ENCODE assay signal across 12 cellular contexts in the genomic region with DNA sequence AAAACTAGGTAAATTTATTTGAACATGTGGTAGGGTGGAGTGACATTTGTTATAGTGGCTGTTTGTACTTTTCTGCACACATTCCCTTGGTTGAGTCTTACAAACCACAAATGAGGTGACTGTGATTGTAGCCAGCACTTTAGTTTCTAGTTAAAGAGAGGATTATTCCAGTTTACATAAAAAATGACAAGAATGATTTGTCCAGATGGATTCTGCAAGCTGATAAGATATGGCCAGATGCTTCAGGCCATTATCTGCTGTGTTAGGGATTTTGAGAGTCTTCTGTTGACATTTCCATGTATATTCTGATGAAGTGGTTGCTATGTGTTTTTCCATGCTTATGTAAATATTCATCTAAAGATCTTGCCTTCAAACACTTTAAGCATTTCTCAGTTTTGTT. TPM values are rescaled to one million over a fixed set of nuclear protein-coding genes. Genes with fewer than 3 reads are reported as not detected.
DNase-seq lines count a peak whose midpoint lies in the region; ATAC-seq and TF ChIP-seq lines count a peak whose summit lies in the region.
"Had no signal": no experiment of that assay in that cellular context is flagged by ENCODE, and none has a peak within 500 bp of the region (broad histone marks: within the 10 kb centered on the region; RNA-seq: fewer than 3 reads in every experiment).

No MANE protein-coding gene starts in this region.

- no peak overlapping the region for H2AFZ ChIP-seq in IMR-90 (replicated peaks; ENCODE audit: low read length, poor library complexity)

- no peak overlapping the region for H2AK9ac ChIP-seq in IMR-90 (replicated peaks; ENCODE audit: low read depth, low read length, poor library complexity)

- no peaks in the 10 kb centered on the region for H4K20me1 ChIP-seq in IMR-90 (ENCODE audit: insufficient read depth, low read length)

- dilution Hi-C loops in IMR-90 (cut with HindIII; ENCODE audit: low sequenced_read_pairs, unreplicated experiment), result no loop called here

- no peaks in the 10 kb centered on the region for H3K36me3 Mint-ChIP-seq in nephron (ENCODE audit: low read depth)

- no peaks in the 10 kb centered on the region for H3K9me3 Mint-ChIP-seq in nephron
- H3K9me3 Mint-ChIP-seq: endodermal cell had no signal

- H3K4me1 ChIP-seq in IMR-90 (ENCODE audit: control insufficient read depth, insufficient read depth, low read length) (peaks cover 21% of the 10 kb centered on the region), adipocyte (ENCODE audit: control insufficient read depth, insufficient read depth, low read length) (no peaks in the 10 kb centered on the region), psoas muscle (no peaks in the 10 kb centered on the region)
- H3K4me1 ChIP-seq: suprapubic skin had no signal

- in situ Hi-C loops in IMR-90 (cut with MboI; ENCODE audit: low sequenced_read_pairs), result no loop called here

- no peak overlapping the region for H2AK5ac ChIP-seq in IMR-90 (ENCODE audit: low read depth, low read length)

- H3K9ac ChIP-seq in IMR-90 (ENCODE audit: low read depth, low read length) (no peak overlapping the region), adipocyte (ENCODE audit: low read length) (no peak overlapping the region)

- H4K91ac ChIP-seq in IMR-90 (ENCODE audit: insufficient read depth, low read depth, low read length), result no peak overlapping the region

- POLR2A ChIA-PET in IMR-90 (lab: Charles Lee; ENCODE audit: unreplicated experiment), result interaction anchor here (0.9 to 1.8 kb wide), 4 partner anchors 23 to 75 kb away, joined by 4 to 19 read pairs (median 8); a partner anchor contains a TSS

- H3K4me3 ChIP-seq in IMR-90 (ENCODE audit: insufficient read depth, low read depth, low read length), result no peak overlapping the region
- H3K4me3 ChIP-seq in adipocyte (ENCODE audit: low read length), result no peak overlapping the region
- H3K4me3 ChIP-seq in psoas muscle, result no peak overlapping the region
- H3K4me3 ChIP-seq: heart left ventricle, suprapubic skin had no signal

- DNase-seq in DMS153 (lab: John Stamatoyannopoulos, UW), result peak; percentile 87
- DNase-seq in IMR-90, result peak; percentile 94
- peak; percentile 50 for DNase-seq in adipocyte (ENCODE audit: low read depth)
- no peak for DNase-seq in psoas muscle
- DNase-seq in head of caudate nucleus, result no peak
- DNase-seq: activated gamma-delta T cell treated with Interleukin-2 at 50 U/mL for 16 hours, COR-L47, endodermal cell, heart left ventricle had no signal

- no peaks in the 10 kb centered on the region for H3K27me3 Mint-ChIP-seq in nephron (ENCODE audit: low read depth)

- H3K56ac ChIP-seq in IMR-90 (ENCODE audit: extremely low read depth, insufficient read depth, low read length), result no peak overlapping the region; the same call in 1 of the 2 replicates

- TF ChIP-seq RAD21 in IMR-90 (IDR thresholded peaks at IDR 0.05; ENCODE audit: low read length), result no peak

- H3K9me1 ChIP-seq in IMR-90 (ENCODE audit: insufficient read depth, low read length), result peaks cover 3% of the 10 kb centered on the region; the same call in 1 of the 2 replicates

- no peak overlapping the region for H2BK15ac ChIP-seq in IMR-90 (ENCODE audit: low read depth, low read length)

- intact Hi-C loops in IMR-90 (cut with micrococcal nuclease), result loop anchor here (1.0 to 2.0 kb wide), 2 partner anchors 31 to 75 kb away; a partner anchor contains a TSS
- intact Hi-C loops in psoas muscle (cut with DNase I), result no loop called here
- intact Hi-C loops in head of caudate nucleus (cut with DNase I), result no loop called here

- peak overlapping the region; percentile 100 for H2BK5ac ChIP-seq in IMR-90 (ENCODE audit: low read depth, low read length, poor library complexity, severe bottlenecking)

- peak overlapping the region; percentile 15; the same call in 1 of the 2 replicates for H2BK20ac ChIP-seq in IMR-90 (ENCODE audit: low read depth, low read length)

- peaks cover 0 to 12% of the 10 kb centered on the region in 2 experiments; a peak in 1 of 4 replicates for H3K79me1 ChIP-seq in IMR-90 (ENCODE audit: low read depth in 1 of 2, low read length in 2 of 2)

- H3K4me1 Mint-ChIP-seq in nephron, result peaks cover 36% of the 10 kb centered on the region

- peak overlapping the region; percentile 20; the same call in 1 of the 2 replicates for H3K4ac ChIP-seq in IMR-90 (ENCODE audit: low read depth, low read length)

- H2BK120ac ChIP-seq in IMR-90 (ENCODE audit: low read depth, low read length), result peak overlapping the region; percentile 30; the same call in 1 of the 2 replicates

- no peak for TF ChIP-seq POLR2A in IMR-90 (IDR thresholded peaks at IDR 0.05; ENCODE audit: low read depth, low read length)

- H3K23ac ChIP-seq in IMR-90 (ENCODE audit: low read depth, low read length), result no peak overlapping the region

- no peaks in the 10 kb centered on the region for H3K9me3 ChIP-seq in IMR-90 (ENCODE audit: control insufficient read depth, insufficient read depth, low read length)
- H3K9me3 ChIP-seq in adipocyte (ENCODE audit: control insufficient read depth, low read length), result no peaks in the 10 kb centered on the region
- H3K9me3 ChIP-seq in psoas muscle, result no peaks in the 10 kb centered on the region
- H3K9me3 ChIP-seq: heart left ventricle, suprapubic skin had no signal

- peak overlapping the region; percentile 27; the same call in 1 of the 2 replicates for H3K18ac ChIP-seq in IMR-90 (ENCODE audit: low read depth, low read length)

- CTCF ChIA-PET in IMR-90 (lab: Yijun Ruan, JAX), result interaction anchor here (1.0 to 1.6 kb wide), 3 partner anchors 31 to 71 kb away, joined by 3 to 8 read pairs (median 3); a partner anchor contains a TSS

- H3K4me2 ChIP-seq in IMR-90 (ENCODE audit: low read depth, low read length), result 0 out of 2 replicates have a peak overlapping the region, but pooled peaks have one; percentile 34

- no peak overlapping the region for H3K14ac ChIP-seq in IMR-90 (replicated peaks; ENCODE audit: low read depth, low read length)

- TF ChIP-seq CTCF in IMR-90 (conservative IDR thresholded peaks at IDR 0.05; ENCODE audit: low read depth, low read length) (no peak), nephron (IDR thresholded peaks at IDR 0.05; ENCODE audit: unreplicated experiment in 3 of 3) (no peak), psoas muscle (IDR thresholded peaks at IDR 0.05) (no peak)

- no peak overlapping the region for H4K5ac ChIP-seq in IMR-90 (ENCODE audit: low read depth, low read length)

- H3K4me3 Mint-ChIP-seq in nephron, result no peak overlapping the region
- H3K4me3 Mint-ChIP-seq: endodermal cell had no signal

- peak overlapping the region; percentile 50; the same call in 1 of the 2 replicates for H3K27ac ChIP-seq in IMR-90 (ENCODE audit: insufficient read depth, low read length)
- H3K27ac ChIP-seq in psoas muscle, result no peak overlapping the region
- H3K27ac ChIP-seq: heart left ventricle, suprapubic skin had no signal

- ATAC-seq in IMR-90 (ENCODE audit: low read depth) (peak; percentile 58), HG03039 (IDR thresholded peaks at IDR 0.05; ENCODE audit: unreplicated experiment) (no peak), psoas muscle (no peak)
- ATAC-seq: heart left ventricle had no signal

- peak overlapping the region; percentile 57 to 91 (median 88) for H3K27ac Mint-ChIP-seq in nephron
- H3K27ac Mint-ChIP-seq: endodermal cell had no signal

- H4K8ac ChIP-seq in IMR-90 (ENCODE audit: low read depth in 2 of 2, low read length in 2 of 2), result peak overlapping the region in 1 of 2 experiments; percentile 40; a peak in 1 of 4 replicates

- H3K27me3 ChIP-seq in IMR-90 (ENCODE audit: control insufficient read depth, insufficient read depth, low read length) (no peaks in the 10 kb centered on the region), adipocyte (replicated peaks; ENCODE audit: control insufficient read depth, insufficient read depth, low read length) (no peaks in the 10 kb centered on the region), psoas muscle (ENCODE audit: insufficient read depth in 3 of 3, low read length in 2 of 3) (peaks cover 0 to 3% (median 0%) of the 10 kb centered on the region in 3 donors)
- H3K27me3 ChIP-seq: heart left ventricle, suprapubic skin had no signal

- no TSS peak for BruUV-seq in IMR-90 (replicated peaks; lab: Mats Ljungman, UMichigan)

- no peaks in the 10 kb centered on the region for H3K36me3 ChIP-seq in IMR-90 (ENCODE audit: control insufficient read depth, insufficient read depth, low read length)
- no peaks in the 10 kb centered on the region for H3K36me3 ChIP-seq in adipocyte (ENCODE audit: control insufficient read depth, insufficient read depth, low read length, severe bottlenecking)
- no peaks in the 10 kb centered on the region for H3K36me3 ChIP-seq in psoas muscle (ENCODE audit: insufficient read depth in 1 of 2, low read depth in 1 of 2)
- H3K36me3 ChIP-seq: heart left ventricle, suprapubic skin had no signal

TF ChIP-seq in IMR-90, 13 proteins besides CTCF, POLR2A, EP300 and RAD21 (continues in another document):
- TF ChIP-seq NFE2L2 (IDR thresholded peaks at IDR 0.05; ENCODE audit: low read depth, low read length), result peak; percentile 69
- no peak for TF ChIP-seq RFX5 (IDR thresholded peaks at IDR 0.05; ENCODE audit: low read depth, low read length)
- peak; percentile 83 for TF ChIP-seq MAFK (IDR thresholded peaks at IDR 0.05; ENCODE audit: low read depth, low read length)
- TF ChIP-seq MXI1 (IDR thresholded peaks at IDR 0.05; ENCODE audit: borderline replicate concordance, low read depth, low read length), result 0 out of 2 replicates have a peak, but pooled peaks have one; percentile 20
- TF ChIP-seq, protein P1, sequence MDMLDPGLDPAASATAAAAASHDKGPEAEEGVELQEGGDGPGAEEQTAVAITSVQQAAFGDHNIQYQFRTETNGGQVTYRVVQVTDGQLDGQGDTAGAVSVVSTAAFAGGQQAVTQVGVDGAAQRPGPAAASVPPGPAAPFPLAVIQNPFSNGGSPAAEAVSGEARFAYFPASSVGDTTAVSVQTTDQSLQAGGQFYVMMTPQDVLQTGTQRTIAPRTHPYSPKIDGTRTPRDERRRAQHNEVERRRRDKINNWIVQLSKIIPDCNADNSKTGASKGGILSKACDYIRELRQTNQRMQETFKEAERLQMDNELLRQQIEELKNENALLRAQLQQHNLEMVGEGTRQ (IDR thresholded peaks at IDR 0.05; ENCODE audit: low read depth, low read length), result no peak
- no peak for TF ChIP-seq SMC3 (IDR thresholded peaks at IDR 0.05; ENCODE audit: low read depth, low read length)

RNA-seq across cellular contexts. Expression of a gene that starts 31.0 kb away (rescaled TPM):
- total RNA-seq in IMR-90 (2012; rRNA removed) (567 and 770 TPM in 2 replicates), psoas muscle (10 to 100 TPM in 1 of 4 donors, 1 to 10 TPM in 3; 4.4 to 21.1 (median 7.4) TPM)
- polyA plus RNA-seq in IMR-90 (2012; rRNA removed) (71.5 and 101 TPM in 2 replicates), psoas muscle (1 to 10 TPM in 2 of 3 donors, under 1 TPM in 1; 0.60 to 4.3 (median 1.0) TPM)
- 25.9 and 36.3 TPM in 2 replicates for polyA plus RNA-seq in IMR-90 (2012; cell fraction: cytosol; rRNA removed)
- 34.7 and 324 TPM in 2 replicates for polyA plus RNA-seq in IMR-90 (2012; cell fraction: nucleus; rRNA removed; ENCODE audit: low replicate concordance)

Comparison
In these comparisons a context has a peak if more than half of its experiments do, and no peak if none do; other contexts are left out.
1. DNase-seq: peak in DMS153 (single experiment), IMR-90 (single experiment) and adipocyte (single experiment); none in psoas muscle (0 of 2) and head of caudate nucleus (0 of 42).
2. RNA of a gene that starts 31.0 kb away (total RNA-seq): 567 to 770 TPM in IMR-90; 4.4 to 21.1 TPM in psoas muscle; every median in the first group is over 10 times any median in the second.